Comparison of ENCODE assay signal across 1 cellular context in the genomic region with DNA sequence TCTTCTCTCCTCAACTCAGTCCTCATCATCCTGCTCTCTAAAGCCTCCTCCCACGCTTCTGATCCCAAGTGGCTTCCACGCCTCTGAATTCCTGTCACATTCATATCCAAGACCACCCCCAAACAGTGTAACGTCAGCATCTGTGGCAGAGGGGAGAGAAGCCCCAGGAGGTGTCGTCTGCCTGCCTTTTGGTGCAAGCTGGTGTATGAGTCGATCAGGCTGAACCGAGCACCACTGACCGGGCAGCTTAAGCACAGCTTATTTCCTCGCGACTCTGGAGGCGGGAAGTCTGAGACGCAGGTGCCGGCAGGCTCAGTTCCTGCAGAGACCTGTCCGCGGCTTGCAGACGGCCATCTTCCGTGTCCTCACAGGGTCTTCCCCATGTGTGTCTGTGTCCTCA.
TF ChIP-seq lines count a peak whose summit lies in the region.

No MANE protein-coding gene starts in this region.

TF ChIP-seq in GM23338, 12 proteins besides CTCF, POLR2A, EP300 and RAD21 (continued from another document):
- TF ChIP-seq, protein P1, sequence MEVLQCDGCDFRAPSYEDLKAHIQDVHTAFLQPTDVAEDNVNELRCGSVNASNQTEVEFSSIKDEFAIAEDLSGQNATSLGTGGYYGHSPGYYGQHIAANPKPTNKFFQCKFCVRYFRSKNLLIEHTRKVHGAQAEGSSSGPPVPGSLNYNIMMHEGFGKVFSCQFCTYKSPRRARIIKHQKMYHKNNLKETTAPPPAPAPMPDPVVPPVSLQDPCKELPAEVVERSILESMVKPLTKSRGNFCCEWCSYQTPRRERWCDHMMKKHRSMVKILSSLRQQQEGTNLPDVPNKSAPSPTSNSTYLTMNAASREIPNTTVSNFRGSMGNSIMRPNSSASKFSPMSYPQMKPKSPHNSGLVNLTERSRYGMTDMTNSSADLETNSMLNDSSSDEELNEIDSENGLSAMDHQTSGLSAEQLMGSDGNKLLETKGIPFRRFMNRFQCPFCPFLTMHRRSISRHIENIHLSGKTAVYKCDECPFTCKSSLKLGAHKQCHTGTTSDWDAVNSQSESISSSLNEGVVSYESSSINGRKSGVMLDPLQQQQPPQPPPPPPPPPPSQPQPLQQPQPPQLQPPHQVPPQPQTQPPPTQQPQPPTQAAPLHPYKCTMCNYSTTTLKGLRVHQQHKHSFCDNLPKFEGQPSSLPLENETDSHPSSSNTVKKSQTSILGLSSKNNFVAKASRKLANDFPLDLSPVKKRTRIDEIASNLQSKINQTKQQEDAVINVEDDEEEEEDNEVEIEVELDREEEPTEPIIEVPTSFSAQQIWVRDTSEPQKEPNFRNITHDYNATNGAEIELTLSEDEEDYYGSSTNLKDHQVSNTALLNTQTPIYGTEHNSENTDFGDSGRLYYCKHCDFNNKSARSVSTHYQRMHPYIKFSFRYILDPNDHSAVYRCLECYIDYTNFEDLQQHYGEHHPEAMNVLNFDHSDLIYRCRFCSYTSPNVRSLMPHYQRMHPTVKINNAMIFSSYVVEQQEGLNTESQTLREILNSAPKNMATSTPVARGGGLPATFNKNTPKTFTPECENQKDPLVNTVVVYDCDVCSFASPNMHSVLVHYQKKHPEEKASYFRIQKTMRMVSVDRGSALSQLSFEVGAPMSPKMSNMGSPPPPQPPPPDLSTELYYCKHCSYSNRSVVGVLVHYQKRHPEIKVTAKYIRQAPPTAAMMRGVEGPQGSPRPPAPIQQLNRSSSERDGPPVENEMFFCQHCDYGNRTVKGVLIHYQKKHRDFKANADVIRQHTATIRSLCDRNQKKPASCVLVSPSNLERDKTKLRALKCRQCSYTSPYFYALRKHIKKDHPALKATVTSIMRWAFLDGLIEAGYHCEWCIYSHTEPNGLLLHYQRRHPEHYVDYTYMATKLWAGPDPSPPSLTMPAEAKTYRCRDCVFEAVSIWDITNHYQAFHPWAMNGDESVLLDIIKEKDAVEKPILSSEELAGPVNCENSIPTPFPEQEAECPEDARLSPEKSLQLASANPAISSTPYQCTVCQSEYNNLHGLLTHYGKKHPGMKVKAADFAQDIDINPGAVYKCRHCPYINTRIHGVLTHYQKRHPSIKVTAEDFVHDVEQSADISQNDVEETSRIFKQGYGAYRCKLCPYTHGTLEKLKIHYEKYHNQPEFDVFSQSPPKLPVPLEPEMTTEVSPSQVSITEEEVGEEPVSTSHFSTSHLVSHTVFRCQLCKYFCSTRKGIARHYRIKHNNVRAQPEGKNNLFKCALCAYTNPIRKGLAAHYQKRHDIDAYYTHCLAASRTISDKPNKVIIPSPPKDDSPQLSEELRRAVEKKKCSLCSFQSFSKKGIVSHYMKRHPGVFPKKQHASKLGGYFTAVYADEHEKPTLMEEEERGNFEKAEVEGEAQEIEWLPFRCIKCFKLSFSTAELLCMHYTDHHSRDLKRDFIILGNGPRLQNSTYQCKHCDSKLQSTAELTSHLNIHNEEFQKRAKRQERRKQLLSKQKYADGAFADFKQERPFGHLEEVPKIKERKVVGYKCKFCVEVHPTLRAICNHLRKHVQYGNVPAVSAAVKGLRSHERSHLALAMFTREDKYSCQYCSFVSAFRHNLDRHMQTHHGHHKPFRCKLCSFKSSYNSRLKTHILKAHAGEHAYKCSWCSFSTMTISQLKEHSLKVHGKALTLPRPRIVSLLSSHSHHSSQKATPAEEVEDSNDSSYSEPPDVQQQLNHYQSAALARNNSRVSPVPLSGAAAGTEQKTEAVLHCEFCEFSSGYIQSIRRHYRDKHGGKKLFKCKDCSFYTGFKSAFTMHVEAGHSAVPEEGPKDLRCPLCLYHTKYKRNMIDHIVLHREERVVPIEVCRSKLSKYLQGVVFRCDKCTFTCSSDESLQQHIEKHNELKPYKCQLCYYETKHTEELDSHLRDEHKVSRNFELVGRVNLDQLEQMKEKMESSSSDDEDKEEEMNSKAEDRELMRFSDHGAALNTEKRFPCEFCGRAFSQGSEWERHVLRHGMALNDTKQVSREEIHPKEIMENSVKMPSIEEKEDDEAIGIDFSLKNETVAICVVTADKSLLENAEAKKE (CRISPR knock-in tag; IDR thresholded peaks at IDR 0.05) = no peak
- TF ChIP-seq CREB1 (CRISPR knock-in tag; IDR thresholded peaks at IDR 0.05; ENCODE audit: low read depth) = no peak
- TF ChIP-seq STAT1 (IDR thresholded peaks at IDR 0.05; ENCODE audit: unreplicated experiment) = no peak
- TF ChIP-seq, protein P2, sequence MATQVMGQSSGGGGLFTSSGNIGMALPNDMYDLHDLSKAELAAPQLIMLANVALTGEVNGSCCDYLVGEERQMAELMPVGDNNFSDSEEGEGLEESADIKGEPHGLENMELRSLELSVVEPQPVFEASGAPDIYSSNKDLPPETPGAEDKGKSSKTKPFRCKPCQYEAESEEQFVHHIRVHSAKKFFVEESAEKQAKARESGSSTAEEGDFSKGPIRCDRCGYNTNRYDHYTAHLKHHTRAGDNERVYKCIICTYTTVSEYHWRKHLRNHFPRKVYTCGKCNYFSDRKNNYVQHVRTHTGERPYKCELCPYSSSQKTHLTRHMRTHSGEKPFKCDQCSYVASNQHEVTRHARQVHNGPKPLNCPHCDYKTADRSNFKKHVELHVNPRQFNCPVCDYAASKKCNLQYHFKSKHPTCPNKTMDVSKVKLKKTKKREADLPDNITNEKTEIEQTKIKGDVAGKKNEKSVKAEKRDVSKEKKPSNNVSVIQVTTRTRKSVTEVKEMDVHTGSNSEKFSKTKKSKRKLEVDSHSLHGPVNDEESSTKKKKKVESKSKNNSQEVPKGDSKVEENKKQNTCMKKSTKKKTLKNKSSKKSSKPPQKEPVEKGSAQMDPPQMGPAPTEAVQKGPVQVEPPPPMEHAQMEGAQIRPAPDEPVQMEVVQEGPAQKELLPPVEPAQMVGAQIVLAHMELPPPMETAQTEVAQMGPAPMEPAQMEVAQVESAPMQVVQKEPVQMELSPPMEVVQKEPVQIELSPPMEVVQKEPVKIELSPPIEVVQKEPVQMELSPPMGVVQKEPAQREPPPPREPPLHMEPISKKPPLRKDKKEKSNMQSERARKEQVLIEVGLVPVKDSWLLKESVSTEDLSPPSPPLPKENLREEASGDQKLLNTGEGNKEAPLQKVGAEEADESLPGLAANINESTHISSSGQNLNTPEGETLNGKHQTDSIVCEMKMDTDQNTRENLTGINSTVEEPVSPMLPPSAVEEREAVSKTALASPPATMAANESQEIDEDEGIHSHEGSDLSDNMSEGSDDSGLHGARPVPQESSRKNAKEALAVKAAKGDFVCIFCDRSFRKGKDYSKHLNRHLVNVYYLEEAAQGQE (IDR thresholded peaks at IDR 0.05; ENCODE audit: unreplicated experiment) = no peak
